9 cellular contexts compared by ENCODE assay signal in the genomic region with DNA sequence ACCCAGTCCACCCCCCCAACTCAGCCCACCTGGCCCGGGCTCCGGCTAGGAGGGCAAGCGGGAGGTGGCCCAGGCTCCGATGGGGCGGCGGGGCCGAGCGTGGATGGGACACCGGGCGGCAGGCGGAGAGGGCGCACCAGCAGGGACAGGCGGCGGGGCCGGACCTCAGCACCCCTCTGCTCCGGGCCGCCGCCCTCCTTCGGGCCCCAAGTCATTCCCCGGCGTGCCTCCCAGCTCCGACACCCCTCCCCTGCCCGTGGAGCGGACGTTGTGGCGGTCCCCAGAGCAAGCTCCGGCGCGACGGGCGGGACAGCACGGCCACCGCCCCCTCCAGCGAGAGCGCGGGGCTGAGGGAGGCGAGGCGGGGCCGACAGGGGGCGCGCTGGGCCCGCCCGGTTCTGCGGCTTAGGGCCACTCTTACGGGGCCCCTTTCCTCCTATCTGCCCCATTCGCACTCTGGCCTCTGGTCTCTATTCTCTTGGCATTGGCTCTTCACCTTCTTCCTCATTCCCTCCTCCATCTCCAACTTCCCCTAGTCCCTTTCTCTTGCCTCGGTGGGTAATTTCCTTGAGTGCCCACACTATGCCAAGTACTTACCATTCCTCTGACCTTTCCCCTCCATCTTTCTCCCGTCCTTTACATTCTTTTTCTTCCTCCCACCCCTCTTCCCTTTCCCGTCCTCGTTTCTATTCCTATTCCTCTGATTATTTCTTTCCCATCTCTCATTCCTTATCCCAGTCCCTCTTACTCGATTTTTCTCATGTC. TPM values are rescaled to one million over a fixed set of nuclear protein-coding genes. Genes with fewer than 3 reads are reported as not detected.
DNase-seq lines count a peak whose midpoint lies in the region; ATAC-seq and TF ChIP-seq lines count a peak whose summit lies in the region.
"Had no signal": no experiment of that assay in that cellular context is flagged by ENCODE, and none has a peak within 500 bp of the region (broad histone marks: within the 10 kb centered on the region; RNA-seq: fewer than 3 reads in every experiment).

No MANE protein-coding gene starts in this region.

- no peak for TF ChIP-seq POLR2A in testis (IDR thresholded peaks at IDR 0.05)

- peaks cover 7 to 19% (median 13%) of the 10 kb centered on the region in 4 donors for H3K4me1 Mint-ChIP-seq in naive thymus-derived CD8-positive, alpha-beta T cell

- WGBS in testis, 2 donors: 4 to 6% methylated on average over 38 to 49 of the region's 51 CpGs

- H3K27me3 Mint-ChIP-seq in naive thymus-derived CD8-positive, alpha-beta T cell: peaks cover 32 to 53% (median 33%) of the 10 kb centered on the region in 5 donors

- H3K4me1 ChIP-seq in effector memory CD4-positive, alpha-beta T cell (ENCODE audit: control insufficient read depth, insufficient read depth, low read length, poor library complexity, severe bottlenecking): peaks cover 8% of the 10 kb centered on the region
- no peaks in the 10 kb centered on the region for H3K4me1 ChIP-seq in testis

- peak overlapping the region in 2 of 10 donors; percentile 56 to 60 for H3K27ac Mint-ChIP-seq in naive thymus-derived CD8-positive, alpha-beta T cell

- no peaks in the 10 kb centered on the region for H3K9me3 Mint-ChIP-seq in naive thymus-derived CD8-positive, alpha-beta T cell

- intact Hi-C loops in testis (cut with DNase I; ENCODE audit: low total_unique reads): no loop called here

- H3K27me3 ChIP-seq in effector memory CD4-positive, alpha-beta T cell (replicated peaks; ENCODE audit: control insufficient read depth, insufficient read depth, low read length, poor library complexity, severe bottlenecking): peaks cover 33% of the 10 kb centered on the region
- no peaks in the 10 kb centered on the region for H3K27me3 ChIP-seq in testis

- no peaks in the 10 kb centered on the region for H3K36me3 ChIP-seq in effector memory CD4-positive, alpha-beta T cell (ENCODE audit: control insufficient read depth, insufficient read depth, low read length)
- H3K36me3 ChIP-seq in testis (ENCODE audit: low read depth, missing control alignments): no peaks in the 10 kb centered on the region

- H3K36me3 Mint-ChIP-seq in naive thymus-derived CD8-positive, alpha-beta T cell: no peaks in the 10 kb centered on the region

- DNase-seq in DMS53 (lab: John Stamatoyannopoulos, UW): peak; percentile 68
- DNase-seq in DMS53 treated with DMSO at 0.1 percent for 48 hours (lab: John Stamatoyannopoulos, UW; ENCODE audit: unreplicated experiment): no peak
- peak; percentile 66 for DNase-seq in LoVo (ENCODE audit: low spot score)
- DNase-seq in activated CD4-positive, alpha-beta T cell treated with anti-CD3 and anti-CD28 coated beads, Interleukin-2, amount 50 U/mL, for 4 hours: peak; percentile 40 to 41
- peak; percentile 27 to 39 (median 33) for DNase-seq in effector memory CD4-positive, alpha-beta T cell
- peak; percentile 19 to 71 (median 56) for DNase-seq in naive thymus-derived CD8-positive, alpha-beta T cell
- DNase-seq in testis: peak; percentile 35

- H3K9me3 ChIP-seq in effector memory CD4-positive, alpha-beta T cell (ENCODE audit: control insufficient read depth, low read length): no peaks in the 10 kb centered on the region
- no peaks in the 10 kb centered on the region for H3K9me3 ChIP-seq in testis

- peak; percentile 80 to 81 for ATAC-seq in naive thymus-derived CD8-positive, alpha-beta T cell
- no peak for ATAC-seq in HG02840 (IDR thresholded peaks at IDR 0.05; ENCODE audit: low FRiP score, unreplicated experiment)

- POLR2A ChIA-PET in naive thymus-derived CD8-positive, alpha-beta T cell (lab: Charles Lee): interaction anchor here (0.6 to 1.0 kb wide), 4 partner anchors 15 to 135 kb away, joined by 3 to 4 read pairs (median 3); no protein-coding TSS in a partner anchor

- TF ChIP-seq CTCF in testis (IDR thresholded peaks at IDR 0.05): peak; percentile 33 to 65 (median 34)

- peak overlapping the region; percentile 55 for H3K4me3 ChIP-seq in effector memory CD4-positive, alpha-beta T cell (ENCODE audit: insufficient read depth, low read depth, low read length, poor library complexity, severe bottlenecking)
- peak overlapping the region; percentile 47 to 53 for H3K4me3 ChIP-seq in testis

- no peak overlapping the region for H3K27ac ChIP-seq in effector memory CD4-positive, alpha-beta T cell (ENCODE audit: insufficient read depth, low read length, poor library complexity, severe bottlenecking)
- H3K27ac ChIP-seq in testis: no peak overlapping the region

- peak overlapping the region; percentile 67 to 87 (median 80) for H3K4me3 Mint-ChIP-seq in naive thymus-derived CD8-positive, alpha-beta T cell

RNA-seq across cellular contexts. Expression of gene GBX1, which starts 0.7 kb away (rescaled TPM):
- total RNA-seq in naive thymus-derived CD8-positive, alpha-beta T cell: not detected
- polyA plus RNA-seq in naive thymus-derived CD8-positive, alpha-beta T cell: not detected
- 10 to 100 TPM in 1 of 2 donors, 1 to 10 TPM in 1; 2.9 to 15.6 TPM for total RNA-seq in testis
- 7.2 TPM for polyA plus RNA-seq in testis (ENCODE audit: insufficient read depth, low read depth, low replicate concordance)
- total RNA-seq: glomerular endothelial cell had no signal

RNA-seq across cellular contexts. Expression of gene ASB10, which starts 18.8 kb away (rescaled TPM):
- total RNA-seq in naive thymus-derived CD8-positive, alpha-beta T cell: not detected
- polyA plus RNA-seq in naive thymus-derived CD8-positive, alpha-beta T cell: not detected
- total RNA-seq in testis: under 1 TPM in 1 of 2 donors, not detected in 1; 0.39 TPM
- polyA plus RNA-seq in testis (ENCODE audit: insufficient read depth, low read depth, low replicate concordance): 0.18 TPM
- total RNA-seq: glomerular endothelial cell had no signal

RNA-seq across cellular contexts. Expression of gene H2BK1, which starts 42.1 kb away (rescaled TPM):
- total RNA-seq in naive thymus-derived CD8-positive, alpha-beta T cell: 1 to 10 TPM; 2.5 to 2.6 TPM
- polyA plus RNA-seq in naive thymus-derived CD8-positive, alpha-beta T cell: not detected
- not detected for total RNA-seq in testis
- polyA plus RNA-seq in testis (ENCODE audit: insufficient read depth, low read depth, low replicate concordance): not detected
- total RNA-seq: glomerular endothelial cell had no signal

RNA-seq across cellular contexts. Expression of gene ABCF2, which starts 58.8 kb away (rescaled TPM):
- 10 to 100 TPM; 30.2 to 34.2 TPM for total RNA-seq in naive thymus-derived CD8-positive, alpha-beta T cell
- polyA plus RNA-seq in naive thymus-derived CD8-positive, alpha-beta T cell: 10 to 100 TPM; 23.0 to 40.4 (median 31.6) TPM
- 10 to 100 TPM; 44.4 to 49.4 TPM for total RNA-seq in testis
- polyA plus RNA-seq in testis (ENCODE audit: insufficient read depth, low read depth, low replicate concordance): 54.3 TPM
